Comparison of ENCODE assay signal across 14 cellular contexts in genomic region chr21:35335951-35336446, GRCh38.
"Had no signal": no experiment of that assay in that cellular context is flagged by ENCODE, and none has a peak within 500 bp of the region (broad histone marks: within the 10 kb centered on the region; RNA-seq: fewer than 3 reads in every experiment).

No MANE protein-coding gene starts in this region.

- H3K36me3 Mint-ChIP-seq: type B pancreatic cell had no signal

- H3K27ac Mint-ChIP-seq: type B pancreatic cell had no signal

- DNase-seq: activated naive CD4-positive, alpha-beta T cell treated with anti-CD3 and anti-CD28 coated beads, Interleukin-2, amount 50 U/mL, for 16 hours; anterior cingulate cortex; brain microvascular endothelial cell; esophagus squamous epithelium; hippocampal formation; kidney; left lung; mammary epithelial cell; ovary; stimulated activated CD8-positive, alpha-beta memory T cell treated with anti-CD3 and anti-CD28 coated beads, Interleukin-4, amount 100 ng/mL, for 48 hours; stimulated activated naive CD4-positive, alpha-beta T cell treated with Interleukin-2 at 50 U/mL for 16 hours; T-helper 9 cell had no signal

- H3K4me1 Mint-ChIP-seq: central memory CD8-positive, alpha-beta T cell had no signal

- H3K4me3 Mint-ChIP-seq: central memory CD8-positive, alpha-beta T cell; type B pancreatic cell had no signal
